In the genomic region with DNA sequence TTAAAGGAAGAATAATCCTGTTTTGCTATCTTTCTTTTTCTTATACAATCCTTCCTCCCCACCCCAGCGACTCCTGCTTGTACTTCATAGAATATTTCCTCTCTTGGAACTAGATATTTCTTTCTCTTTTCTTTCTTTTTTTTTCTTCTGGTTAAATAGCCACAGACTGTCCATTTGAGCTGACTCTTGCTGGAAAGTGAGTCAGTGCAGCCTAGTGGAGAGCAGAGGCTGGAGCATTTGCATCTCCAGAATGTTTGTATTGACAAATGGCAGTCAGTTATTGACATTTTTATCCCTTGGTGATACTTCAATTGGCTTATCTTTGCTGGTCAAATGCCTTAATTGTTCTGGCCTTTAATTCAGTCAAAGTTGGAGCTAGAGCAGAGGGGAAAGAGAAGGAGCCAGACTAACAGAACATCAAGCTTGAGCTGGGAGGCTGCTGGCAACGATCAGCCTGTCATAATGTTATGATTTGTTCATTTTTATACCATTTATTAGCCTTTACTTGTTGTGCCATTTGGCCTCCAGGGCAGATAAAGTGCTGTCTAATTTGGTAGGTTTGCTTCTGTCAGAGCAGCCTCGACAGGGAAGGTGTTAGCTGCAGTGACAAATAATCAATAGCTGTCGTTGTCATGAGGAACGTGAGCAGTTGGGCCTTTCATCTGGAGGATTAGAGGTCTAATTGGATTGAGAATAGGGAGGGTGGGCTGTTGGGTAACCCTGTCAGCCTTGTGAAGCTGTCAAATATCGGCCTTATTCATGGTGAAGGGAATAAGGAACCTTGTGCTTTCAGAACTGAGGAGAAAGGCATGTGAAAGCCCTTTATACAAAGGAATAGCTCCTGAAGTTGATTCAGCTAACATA, we compare ENCODE assay signal across 24 cellular contexts.
DNase-seq lines count a peak whose midpoint lies in the region; ATAC-seq, FAIRE-seq and TF ChIP-seq lines count a peak whose summit lies in the region.
"Had no signal": no experiment of that assay in that cellular context is flagged by ENCODE, and none has a peak within 500 bp of the region (broad histone marks: within the 10 kb centered on the region; RNA-seq: fewer than 3 reads in every experiment).

No MANE protein-coding gene starts in this region.

- H3K9me3 ChIP-seq in keratinocyte (ENCODE audit: control insufficient read depth, low read depth, low read length) = no peaks in the 10 kb centered on the region
- H3K9me3 ChIP-seq in sigmoid colon = no peaks in the 10 kb centered on the region
- H3K9me3 ChIP-seq: left lung, upper lobe of right lung had no signal

- no peak overlapping the region for H2AFZ ChIP-seq in keratinocyte (ENCODE audit: control insufficient read depth, low read length)

- no peak overlapping the region for H3K4me2 ChIP-seq in keratinocyte (ENCODE audit: control insufficient read depth, extremely low read depth, insufficient read depth, low read depth, low read length)
- H3K4me2 ChIP-seq: A549, KMS-11 had no signal

- no peaks in the 10 kb centered on the region for H3K27me3 ChIP-seq in keratinocyte (ENCODE audit: control insufficient read depth, extremely low read depth, insufficient read depth, low read length)
- H3K27me3 ChIP-seq in sigmoid colon = no peaks in the 10 kb centered on the region
- H3K27me3 ChIP-seq: left lung, stomach, upper lobe of right lung had no signal

- TF ChIP-seq CTCF in cardiac fibroblast (IDR thresholded peaks at IDR 0.05; ENCODE audit: low read depth, low read length) (peak; percentile 37), keratinocyte (optimal IDR thresholded peaks at IDR 0.05 in 1 of 3, IDR thresholded peaks at IDR 0.05 in 1 of 3, conservative IDR thresholded peaks at IDR 0.05 in 1 of 3; ENCODE audit: extremely low read depth in 1 of 3, insufficient read depth in 2 of 3, low read length in 3 of 3) (peak in 2 of 3 experiments; percentile 8 to 29), sigmoid colon (IDR thresholded peaks at IDR 0.05) (no peak)

- H3K4me3 ChIP-seq in cardiac fibroblast (replicated peaks in 1 of 2; ENCODE audit: low read depth in 2 of 2, low read length in 2 of 2) = no peak overlapping the region
- H3K4me3 ChIP-seq in keratinocyte (ENCODE audit: control insufficient read depth in 2 of 3, extremely low read depth in 1 of 3, insufficient read depth in 2 of 3, low read depth in 1 of 3, low read length in 3 of 3) = no peak overlapping the region
- H3K4me3 ChIP-seq in sigmoid colon = no peak overlapping the region
- H3K4me3 ChIP-seq: A549, left lung, stomach, upper lobe of right lung had no signal

- intact Hi-C loops in sigmoid colon (cut with DNase I) = no loop called here

- WGBS in sigmoid colon, 2 donors = 82 to 92% methylated on average over 6 of the region's 6 CpGs

- no peak for FAIRE-seq in keratinocyte (lab: Jason Lieb, UNC)
- FAIRE-seq: A549, H1 had no signal

- no peak for TF ChIP-seq POLR2A in sigmoid colon (IDR thresholded peaks at IDR 0.05)

- dilution Hi-C loops in keratinocyte (cut with MboI; ENCODE audit: extremely low pct_ligation_motif_present, low sequenced_read_pairs) = no loop called here

- no peaks in the 10 kb centered on the region for H3K9me1 ChIP-seq in keratinocyte (ENCODE audit: control insufficient read depth, extremely low read depth, insufficient read depth, low read length)

- H3K36me3 ChIP-seq in keratinocyte (ENCODE audit: control insufficient read depth in 2 of 2, extremely low read depth in 1 of 2, insufficient read depth in 2 of 2, low read length in 2 of 2) (no peaks in the 10 kb centered on the region), sigmoid colon (peaks cover 0 to 6% (median 0%) of the 10 kb centered on the region in 4 donors)
- H3K36me3 ChIP-seq: upper lobe of right lung had no signal

- H3K27ac ChIP-seq in keratinocyte (ENCODE audit: control insufficient read depth, insufficient read depth, low read length) (no peak overlapping the region), sigmoid colon (no peak overlapping the region)
- H3K27ac ChIP-seq: A549, KMS-11, left lung, stomach, upper lobe of right lung had no signal

- no peak for ATAC-seq in GM18907 (IDR thresholded peaks at IDR 0.05; ENCODE audit: unreplicated experiment)
- ATAC-seq: A549; CD8-positive, alpha-beta T cell; left lung; sciatic nerve; upper lobe of right lung had no signal

- H3K9ac ChIP-seq in keratinocyte (ENCODE audit: control insufficient read depth, extremely low read depth, insufficient read depth, low read length) = no peak overlapping the region
- H3K9ac ChIP-seq: KMS-11 had no signal

- no peaks in the 10 kb centered on the region for H3K79me2 ChIP-seq in keratinocyte (ENCODE audit: control insufficient read depth, insufficient read depth, low read length)

- TF ChIP-seq EP300 in sigmoid colon (IDR thresholded peaks at IDR 0.05) = no peak

- H3K4me1 ChIP-seq in keratinocyte (ENCODE audit: control insufficient read depth, extremely low read depth, insufficient read depth, low read length) (no peaks in the 10 kb centered on the region), sigmoid colon (no peaks in the 10 kb centered on the region)
- H3K4me1 ChIP-seq: A549, left lung, stomach, upper lobe of right lung had no signal

- peak; percentile 27 for DNase-seq in AG08396 (ENCODE audit: low spot score)
- DNase-seq in NCI-H82 (lab: John Stamatoyannopoulos, UW) = peak; percentile 97
- peak; percentile 6 to 29 for DNase-seq in cardiac fibroblast (ENCODE audit: low read depth in 2 of 2)
- DNase-seq in keratinocyte (ENCODE audit: low read depth, low spot score) = no peak
- no peak for DNase-seq in COR-L47 (lab: John Stamatoyannopoulos, UW)
- DNase-seq in sigmoid colon = no peak
- no peak for DNase-seq in activated CD4-positive, alpha-beta T cell treated with anti-CD3 and anti-CD28 coated beads, Interleukin-2, amount 50 U/mL, for 4 hours
- DNase-seq: activated CD4-positive, CD25-positive, alpha-beta regulatory T cell; CD8-positive, alpha-beta T cell; effector CD4-positive, alpha-beta T cell; foreskin melanocyte; left lung; NCI-H1092; NCI-H2081; NCI-H526; SHP77; stimulated activated CD4-positive, alpha-beta T cell treated with anti-CD3 and anti-CD28 coated beads, Interleukin-1b, Interleukin-23, amount 100 ng/mL, for 48 hours; stomach; upper lobe of right lung had no signal

- H4K20me1 ChIP-seq in keratinocyte (ENCODE audit: control insufficient read depth, extremely low read depth, insufficient read depth, low read length) = no peaks in the 10 kb centered on the region

Comparison
In these comparisons a context has a peak if more than half of its experiments do, and no peak if none do; other contexts are left out.
1. DNase-seq: peak in AG08396 (single experiment), NCI-H82 (single experiment) and cardiac fibroblast (2 of 2); none in keratinocyte (single experiment), COR-L47 (single experiment), sigmoid colon (single experiment) and activated CD4-positive, alpha-beta T cell treated with anti-CD3 and anti-CD28 coated beads, Interleukin-2, amount 50 U/mL, for 4 hours (0 of 2).
2. CTCF ChIP-seq: peak in cardiac fibroblast (single experiment) and keratinocyte (2 of 3); none in sigmoid colon (0 of 4).